Comparison of ENCODE assay signal across 8 cellular contexts in the genomic region with DNA sequence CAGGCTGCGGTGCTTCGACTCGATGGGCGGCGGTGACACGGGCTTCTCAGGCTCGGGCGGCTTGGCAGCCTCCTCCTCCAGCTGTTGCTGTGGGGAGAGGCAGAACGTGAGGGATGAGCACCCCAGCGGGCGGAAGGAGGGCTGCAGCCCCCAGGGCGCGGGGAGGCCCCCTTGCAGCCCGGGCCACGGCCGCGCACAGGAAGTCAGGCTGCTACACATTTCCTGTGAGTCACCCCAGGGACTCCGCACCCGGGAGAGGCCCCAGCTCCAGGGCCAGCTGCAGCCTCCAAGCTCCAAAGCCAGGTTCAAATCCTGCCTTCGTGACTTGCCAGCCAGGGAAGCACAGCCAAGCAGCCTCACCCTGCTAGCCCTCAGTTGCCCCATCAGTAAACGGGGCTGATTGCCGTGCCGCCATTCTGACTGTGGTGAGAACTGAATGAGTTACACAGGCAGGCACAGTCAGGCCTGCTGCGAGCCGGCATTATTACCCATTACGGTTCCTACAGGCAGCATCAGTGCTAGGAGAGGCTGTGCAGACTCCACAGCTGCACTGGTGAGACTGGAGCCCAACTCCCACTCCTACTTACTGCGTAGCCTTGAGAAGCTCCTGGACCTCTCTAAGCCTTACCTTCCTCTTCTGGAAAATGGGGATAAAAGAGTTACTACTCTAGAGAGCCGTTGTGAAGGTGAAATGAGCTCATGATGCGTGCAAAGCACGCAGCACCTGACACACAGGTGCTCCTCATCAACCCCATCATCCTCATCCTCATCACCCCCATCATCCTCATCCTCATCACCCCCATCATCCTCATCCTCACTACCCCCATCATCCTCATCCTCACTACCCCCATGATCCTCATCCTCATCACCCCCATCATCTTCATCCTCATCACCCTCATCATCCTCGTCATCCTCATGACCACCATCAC.
DNase-seq lines count a peak whose midpoint lies in the region; ATAC-seq and TF ChIP-seq lines count a peak whose summit lies in the region.

No MANE protein-coding gene starts in this region.

- intact Hi-C loops in heart right ventricle (cut with DNase I) = no loop called here

- WGBS in heart right ventricle, 2 donors = 60 to 67% methylated on average over 31 of the region's 31 CpGs

- H3K27ac ChIP-seq in heart right ventricle = peak overlapping the region in 8 of 10 donors; percentile 7 to 65 (median 52)

- H3K4me3 ChIP-seq in heart right ventricle = peak overlapping the region in 1 of 10 donors; percentile 39

- peaks cover 0 to 15% (median 3%) of the 10 kb centered on the region in 11 donors for H3K9me3 ChIP-seq in heart right ventricle

- H3K36me3 ChIP-seq in heart right ventricle = peaks cover 0 to 78% (median 29%) of the 10 kb centered on the region in 9 donors

- H3K27me3 ChIP-seq in heart right ventricle = no peaks in the 10 kb centered on the region

- peaks cover 6 to 31% (median 21%) of the 10 kb centered on the region in 9 donors for H3K4me1 ChIP-seq in heart right ventricle

- ATAC-seq in GM21825 (IDR thresholded peaks at IDR 0.05; ENCODE audit: unreplicated experiment) = peak; percentile 94
- peak; percentile 71 to 90 (median 76) for ATAC-seq in heart right ventricle

- peak; percentile 57 for DNase-seq in NCI-H226
- DNase-seq in activated CD8-positive, alpha-beta memory T cell treated with anti-CD3 and anti-CD28 coated beads, Interleukin-2, amount 50 U/mL, for 1 hour (ENCODE audit: extremely low read depth) = peak; percentile 85
- peak; percentile 65 to 73 for DNase-seq in heart right ventricle
- peak; percentile 85 for DNase-seq in stimulated activated CD8-positive, alpha-beta memory T cell treated with anti-CD3 and anti-CD28 coated beads, Interleukin-12 subunit alpha, Interleukin-12 subunit beta, amount 100 ng/mL, for 4 hours (ENCODE audit: low read depth)
- DNase-seq in NCI-H774 (lab: John Stamatoyannopoulos, UW) = no peak
- no peak for DNase-seq in kidney tubule cell (ENCODE audit: low spot score)

- TF ChIP-seq CTCF in GM12873 (IDR thresholded peaks at IDR 0.05; ENCODE audit: insufficient read depth, low read depth, low read length, missing control alignments) (peak; percentile 57), heart right ventricle (IDR thresholded peaks at IDR 0.05) (peak in 5 of 9 donors; percentile 9 to 40 (median 20))

Comparison
In these comparisons a context has a peak if more than half of its experiments do, and no peak if none do; other contexts are left out.
1. DNase-seq: peak in NCI-H226 (single experiment), activated CD8-positive, alpha-beta memory T cell treated with anti-CD3 and anti-CD28 coated beads, Interleukin-2, amount 50 U/mL, for 1 hour (single experiment), heart right ventricle (2 of 2) and stimulated activated CD8-positive, alpha-beta memory T cell treated with anti-CD3 and anti-CD28 coated beads, Interleukin-12 subunit alpha, Interleukin-12 subunit beta, amount 100 ng/mL, for 4 hours (single experiment); none in NCI-H774 (single experiment) and kidney tubule cell (single experiment).